11 cellular contexts compared by ENCODE assay signal in genomic region chr15:25416693-25417092, GRCh38. TPM values are rescaled to one million over a fixed set of nuclear protein-coding genes. Genes with fewer than 3 reads are reported as not detected.
A peak's percentile ranks its signal among the peaks of the same experiment; 100 is the strongest.
DNase-seq lines count a peak whose midpoint lies in the region; ATAC-seq and TF ChIP-seq lines count a peak whose summit lies in the region.
"Had no signal": no experiment of that assay in that cellular context is flagged by ENCODE, and none has a peak within 500 bp of the region (broad histone marks: within the 10 kb centered on the region; RNA-seq: fewer than 3 reads in every experiment).

No MANE protein-coding gene starts in this region.

- no peaks in the 10 kb centered on the region for H3K9me2 ChIP-seq in GM23338 (ENCODE audit: insufficient read depth)

- DNase-seq in GM23338 (ENCODE audit: low spot score) = no peak
- DNase-seq in NCI-H69 (lab: John Stamatoyannopoulos, UW) = peak; percentile 80
- no peak for DNase-seq in right lobe of liver
- no peak for DNase-seq in SW480 (ENCODE audit: low spot score)
- DNase-seq in SK-N-DZ (ENCODE audit: low spot score) = no peak
- no peak for DNase-seq in SJCRH30
- no peak for DNase-seq in Ammon's horn (ENCODE audit: low spot score)
- DNase-seq: anterior cingulate cortex, NCI-H1930, psoas muscle had no signal

- no peak overlapping the region for H2AFZ ChIP-seq in GM23338

- H3K4me1 Mint-ChIP-seq in GM23338 = peaks cover 51% of the 10 kb centered on the region

- H3K4me2 ChIP-seq in GM23338 = peak overlapping the region; percentile 19; the same call in 1 of the 2 replicates

- no peaks in the 10 kb centered on the region for H3F3A ChIP-seq in GM23338 (replicated peaks; ENCODE audit: low read depth)

- H3K9me3 ChIP-seq in right lobe of liver (no peaks in the 10 kb centered on the region), SJCRH30 (replicated peaks) (no peaks in the 10 kb centered on the region)
- H3K9me3 ChIP-seq: psoas muscle had no signal

- no peak overlapping the region for H3K4me3 Mint-ChIP-seq in GM23338

- H3K4me1 ChIP-seq in GM23338 (ENCODE audit: insufficient read depth) = peaks cover 23% of the 10 kb centered on the region
- peaks cover 0 to 8% (median 0%) of the 10 kb centered on the region in 4 donors for H3K4me1 ChIP-seq in right lobe of liver
- no peaks in the 10 kb centered on the region for H3K4me1 ChIP-seq in SJCRH30

- H3K36me3 Mint-ChIP-seq in GM23338 (ENCODE audit: low read depth) = peaks cover 7% of the 10 kb centered on the region

- H3K27me3 Mint-ChIP-seq in GM23338 (ENCODE audit: insufficient read depth, low read depth, poor library complexity) = peaks cover 1% of the 10 kb centered on the region

- TF ChIP-seq POLR2A in right lobe of liver (IDR thresholded peaks at IDR 0.05) = no peak

- no peak overlapping the region for H3K27ac ChIP-seq in GM23338 (ENCODE audit: low read depth)
- no peak overlapping the region for H3K27ac ChIP-seq in right lobe of liver
- no peak overlapping the region for H3K27ac ChIP-seq in SJCRH30
- H3K27ac ChIP-seq: psoas muscle had no signal

- peaks cover 100% of the 10 kb centered on the region for H3K79me2 ChIP-seq in GM23338 (replicated peaks; ENCODE audit: insufficient read depth)

- no peaks in the 10 kb centered on the region for H3K36me3 ChIP-seq in GM23338 (ENCODE audit: insufficient read depth)
- H3K36me3 ChIP-seq in right lobe of liver = no peaks in the 10 kb centered on the region
- peaks cover 28% of the 10 kb centered on the region for H3K36me3 ChIP-seq in SJCRH30

- TF ChIP-seq CTCF in GM23338 (conservative IDR thresholded peaks at IDR 0.05; ENCODE audit: low read depth in 2 of 2) = no peak
- no peak for TF ChIP-seq CTCF in right lobe of liver (IDR thresholded peaks at IDR 0.05)

- no peaks in the 10 kb centered on the region; the same call in 2 of the 3 replicates for H3K9me3 Mint-ChIP-seq in GM23338

- no peak overlapping the region for H3K4me3 ChIP-seq in GM23338
- no peak overlapping the region for H3K4me3 ChIP-seq in right lobe of liver
- H3K4me3 ChIP-seq in SJCRH30 = no peak overlapping the region
- H3K4me3 ChIP-seq: psoas muscle had no signal

- H3K27ac Mint-ChIP-seq in GM23338 = 0 out of 2 replicates have a peak overlapping the region, but pooled peaks have one; percentile 35

- peaks cover 55% of the 10 kb centered on the region for H4K20me1 ChIP-seq in GM23338 (replicated peaks; ENCODE audit: insufficient read depth)

- intact Hi-C loops in right lobe of liver (cut with DNase I) = no loop called here

- ATAC-seq in GM18520 (IDR thresholded peaks at IDR 0.05; ENCODE audit: unreplicated experiment) (peak; percentile 71), GM23338 (peak; percentile 47), right lobe of liver (peak in 3 of 4 donors; percentile 31 to 89 (median 36))

- WGBS in right lobe of liver (ENCODE audit: insufficient coverage, low coverage, low lambda C conversion rate, missing lambda C conversion rate) = 51% methylated on average over 3 of the region's 3 CpGs

- H3K27me3 ChIP-seq in GM23338 (ENCODE audit: insufficient read depth) (no peaks in the 10 kb centered on the region), right lobe of liver (no peaks in the 10 kb centered on the region), SJCRH30 (no peaks in the 10 kb centered on the region)

TF ChIP-seq in GM23338, 12 proteins besides CTCF, POLR2A, EP300 and RAD21 (continues in another document):
- no peak for TF ChIP-seq ZNF114 (CRISPR knock-in tag; IDR thresholded peaks at IDR 0.05)
- TF ChIP-seq EZH2phosphoT487 (IDR thresholded peaks at IDR 0.05; ENCODE audit: unreplicated experiment) = no peak
- no peak for TF ChIP-seq ZNF462 (CRISPR knock-in tag; IDR thresholded peaks at IDR 0.05)
- TF ChIP-seq POLR2AphosphoS5 (IDR thresholded peaks at IDR 0.05; ENCODE audit: low read depth) = no peak
- TF ChIP-seq EZH2 (IDR thresholded peaks at IDR 0.05; ENCODE audit: low read depth, unreplicated experiment) = no peak
- TF ChIP-seq ZNF331 (CRISPR knock-in tag; IDR thresholded peaks at IDR 0.05; ENCODE audit: low read depth) = no peak
- no peak for TF ChIP-seq NANOG (IDR thresholded peaks at IDR 0.05; ENCODE audit: borderline replicate concordance)

RNA-seq across cellular contexts. Expression of gene UBE3A, which starts 22.1 kb away (rescaled TPM):
- 85.1 and 96.1 TPM in 2 replicates for total RNA-seq in GM23338 (2014; rRNA removed; shearing (Covaris generic))
- polyA plus RNA-seq in GM23338 (2016; fragmentation: Nextera tagmentation; extraction: Ambion mirVana) = 145 and 150 TPM in 2 replicates
- total RNA-seq in right lobe of liver = 10 to 100 TPM; 36.6 to 52.4 (median 44.6) TPM
- polyA plus RNA-seq in SK-N-DZ (2014; cell fraction: cytosol; rRNA removed) = 47.5 and 56.1 TPM in 2 replicates
- polyA plus RNA-seq in SK-N-DZ (2014; cell fraction: nucleus; rRNA removed) = 39.8 and 42.6 TPM in 2 replicates
- 95.1 and 111 TPM in 2 replicates for total RNA-seq in SJCRH30 (2014; rRNA removed; shearing (Covaris generic))
